In the genomic region with DNA sequence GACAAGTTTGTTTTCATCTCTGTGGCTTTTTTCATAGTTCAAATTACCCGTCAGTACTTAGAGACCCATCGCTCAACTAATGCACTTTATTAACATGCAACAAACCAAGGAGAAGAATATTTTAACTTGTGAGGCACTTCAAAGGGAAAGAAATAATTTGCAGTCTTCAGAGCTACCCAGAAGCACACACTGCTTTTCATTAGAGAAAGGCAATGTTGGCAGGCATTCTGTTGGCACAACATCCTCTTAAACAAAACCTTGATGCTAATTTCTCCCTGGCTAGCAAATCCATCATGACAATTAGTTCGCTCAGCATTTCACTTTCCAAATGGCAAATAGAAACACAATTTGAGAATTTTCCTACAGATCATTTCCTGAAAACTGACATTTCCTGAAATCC, we compare ENCODE assay signal across 22 cellular contexts.
"Had no signal": no experiment of that assay in that cellular context is flagged by ENCODE, and none has a peak within 500 bp of the region (broad histone marks: within the 10 kb centered on the region; RNA-seq: fewer than 3 reads in every experiment).

No MANE protein-coding gene starts in this region.

- ATAC-seq: activated CD8-positive, alpha-beta memory T cell treated with anti-CD3 and anti-CD28 coated beads, Interleukin-2, amount 10 ng/mL, durations not matched to agents 7 days and 5 days; activated CD8-positive, alpha-beta T cell treated with anti-CD3 and anti-CD28 coated beads for 36 hours; left ventricle myocardium superior; stimulated activated naive B cell treated with anti-CD40 and anti-IgM and Interleukin-4, amounts not matched to agents 10 μg/mL and 1 μg/mL and 100 μg/mL, for 72 hours; T-cell had no signal

- DNase-seq: activated CD4-positive, alpha-beta T cell treated with anti-CD3 and anti-CD28 coated beads, Interleukin-2, amount 10 ng/mL, durations not matched to agents 7 days and 5 days; activated CD4-positive, CD25-positive, alpha-beta regulatory T cell treated with anti-CD3 and anti-CD28 coated beads, Interleukin-2, amount 50 U/mL, for 72 hours; activated CD8-positive, alpha-beta memory T cell treated with anti-CD3 and anti-CD28 coated beads, Interleukin-2, amount 10 ng/mL, durations not matched to agents 7 days and 5 days; activated CD8-positive, alpha-beta T cell treated with anti-CD3 and anti-CD28 coated beads for 36 hours; activated gamma-delta T cell; activated naive CD4-positive, alpha-beta T cell treated with anti-CD3 and anti-CD28 coated beads, Interleukin-2, amount 50 U/mL, for 16 hours; activated T-cell treated with anti-CD3 and anti-CD28 coated beads for 4 hours; cerebellar nuclear complex; effector CD4-positive, alpha-beta T cell; erythroblast; foreskin melanocyte; glutamatergic neuron; left ventricle myocardium superior; mammary epithelial cell; nephron progenitor cell; posterior cingulate gyrus; sigmoid colon; stimulated activated CD4-positive, alpha-beta T cell treated with anti-CD3 and anti-CD28 coated beads, Interleukin-2, amount 100 ng/mL, for 48 hours; stimulated activated CD8-positive, alpha-beta memory T cell treated with anti-CD3 and anti-CD28 coated beads, Interleukin-4, amount 100 ng/mL, for 48 hours; stimulated activated naive B cell treated with anti-CD40 and anti-IgM and Interleukin-4, amounts not matched to agents 10 μg/mL and 1 μg/mL and 100 μg/mL, for 72 hours; T-cell; WERI-Rb-1 had no signal
